ENCODE assay signal across 3 cellular contexts in genomic region chr6:20084411-20084810, GRCh38.
"Had no signal": no experiment of that assay in that cellular context is flagged by ENCODE, and none has a peak within 500 bp of the region (broad histone marks: within the 10 kb centered on the region; RNA-seq: fewer than 3 reads in every experiment).

No MANE protein-coding gene starts in this region.

- ATAC-seq: GM12878 had no signal

- DNase-seq: GDM1, GF-D8 had no signal

- H3K4me3 ChIP-seq: GM12878 had no signal
